Comparison of ENCODE assay signal across 8 cellular contexts in the genomic region with DNA sequence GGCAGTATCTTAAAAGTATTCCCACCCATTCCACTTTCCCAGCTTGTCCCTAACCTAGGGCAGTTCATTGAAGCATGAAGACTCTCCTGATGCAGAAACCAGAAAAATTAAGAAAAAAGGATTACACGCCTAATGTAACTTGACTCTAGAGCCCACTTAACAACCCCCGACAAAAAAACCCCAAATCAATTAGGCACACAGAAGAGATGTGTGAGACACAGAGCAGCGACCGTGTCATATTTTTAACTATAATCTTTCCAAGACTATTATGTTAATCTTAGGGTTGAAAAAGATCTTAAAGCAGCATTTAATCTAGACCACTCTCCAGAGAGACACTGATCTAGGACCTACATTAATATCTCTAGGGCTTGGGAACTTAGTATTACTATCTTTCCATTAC. TPM values are rescaled to one million over a fixed set of nuclear protein-coding genes. Genes with fewer than 3 reads are reported as not detected.
A peak's percentile ranks its signal among the peaks of the same experiment; 100 is the strongest.
DNase-seq lines count a peak whose midpoint lies in the region; ATAC-seq, FAIRE-seq and TF ChIP-seq lines count a peak whose summit lies in the region.

No MANE protein-coding gene starts in this region.

- no peak for TF ChIP-seq POLR2A in thyroid gland (IDR thresholded peaks at IDR 0.05)

- peaks cover 54% of the 10 kb centered on the region for H3K36me3 Mint-ChIP-seq in activated T-cell treated with anti-CD3 and anti-CD28 coated beads, Interleukin-2, amount 50 U/mL, for 24 hours (ENCODE audit: low read depth)
- H3K36me3 Mint-ChIP-seq in activated T-helper 17 cell treated with anti-CD3 and anti-CD28 coated beads, Interleukin-2, amount 50 U/mL, for 72 hours (ENCODE audit: low read depth) = peaks cover 54% of the 10 kb centered on the region

- TF ChIP-seq CTCF in kidney epithelial cell (IDR thresholded peaks at IDR 0.05; ENCODE audit: insufficient read depth, low read length, poor library complexity, severe bottlenecking) (no peak), thyroid gland (IDR thresholded peaks at IDR 0.05) (no peak), D721Med (IDR thresholded peaks at IDR 0.05; ENCODE audit: insufficient read depth, missing control alignments) (no peak)

- peak overlapping the region; percentile 97 for H3K27ac Mint-ChIP-seq in activated T-cell treated with anti-CD3 and anti-CD28 coated beads, Interleukin-2, amount 50 U/mL, for 24 hours
- peak overlapping the region; percentile 100 for H3K27ac Mint-ChIP-seq in activated T-helper 17 cell treated with anti-CD3 and anti-CD28 coated beads, Interleukin-2, amount 50 U/mL, for 72 hours

- intact Hi-C loops in thyroid gland (cut with DNase I) = no loop called here

- no peak for DNase-seq in activated T-cell treated with anti-CD3 and anti-CD28 coated beads, Interleukin-2, amount 50 U/mL, for 24 hours
- no peak for DNase-seq in activated T-cell treated with anti-CD3 and anti-CD28 coated beads, Interleukin-2, amount 50 U/mL, for 1 hour
- no peak for DNase-seq in kidney epithelial cell (ENCODE audit: low read depth)
- DNase-seq in thyroid gland = no peak
- no peak for DNase-seq in D721Med (ENCODE audit: insufficient read length, low spot score)
- DNase-seq in caudate nucleus (lab: John Stamatoyannopoulos, UW) = no peak

- H3K27me3 ChIP-seq in kidney epithelial cell (ENCODE audit: control insufficient read depth, insufficient read depth, low read length) = no peaks in the 10 kb centered on the region
- H3K27me3 ChIP-seq in thyroid gland = no peaks in the 10 kb centered on the region

- peak overlapping the region in 2 of 3 donors; percentile 97 for H3K27ac ChIP-seq in thyroid gland
- H3K27ac ChIP-seq in caudate nucleus (ENCODE audit: low read depth, low read length) = no peak overlapping the region

- H3K9me3 ChIP-seq in thyroid gland = no peaks in the 10 kb centered on the region

- no peaks in the 10 kb centered on the region for H3K36me3 ChIP-seq in kidney epithelial cell (ENCODE audit: control insufficient read depth, insufficient read depth, low read length)
- no peaks in the 10 kb centered on the region for H3K36me3 ChIP-seq in thyroid gland

- no peaks in the 10 kb centered on the region for H3K27me3 Mint-ChIP-seq in activated T-cell treated with anti-CD3 and anti-CD28 coated beads, Interleukin-2, amount 50 U/mL, for 24 hours
- H3K27me3 Mint-ChIP-seq in activated T-helper 17 cell treated with anti-CD3 and anti-CD28 coated beads, Interleukin-2, amount 50 U/mL, for 72 hours = no peaks in the 10 kb centered on the region

- peaks cover 46% of the 10 kb centered on the region for H3K4me1 Mint-ChIP-seq in activated T-cell treated with anti-CD3 and anti-CD28 coated beads, Interleukin-2, amount 50 U/mL, for 24 hours (ENCODE audit: low read depth)
- peaks cover 24% of the 10 kb centered on the region for H3K4me1 Mint-ChIP-seq in activated T-helper 17 cell treated with anti-CD3 and anti-CD28 coated beads, Interleukin-2, amount 50 U/mL, for 72 hours

- H3K4me1 ChIP-seq in thyroid gland = peaks cover 18 to 33% of the 10 kb centered on the region in 2 donors

- H3K9me3 Mint-ChIP-seq in activated T-cell treated with anti-CD3 and anti-CD28 coated beads, Interleukin-2, amount 50 U/mL, for 24 hours = peaks cover 2% of the 10 kb centered on the region
- no peaks in the 10 kb centered on the region for H3K9me3 Mint-ChIP-seq in activated T-helper 17 cell treated with anti-CD3 and anti-CD28 coated beads, Interleukin-2, amount 50 U/mL, for 72 hours

- H3K4me3 ChIP-seq in kidney epithelial cell (ENCODE audit: low read depth, low read length) (peak overlapping the region; percentile 79), thyroid gland (replicated peaks in 1 of 3) (peak overlapping the region; percentile 54 to 84 (median 60))

- 1% methylated on average over 4 of the region's 4 CpGs for WGBS in thyroid gland, 2 donors

- peak overlapping the region; percentile 86 for H3K4me3 Mint-ChIP-seq in activated T-cell treated with anti-CD3 and anti-CD28 coated beads, Interleukin-2, amount 50 U/mL, for 24 hours
- H3K4me3 Mint-ChIP-seq in activated T-helper 17 cell treated with anti-CD3 and anti-CD28 coated beads, Interleukin-2, amount 50 U/mL, for 72 hours = peak overlapping the region; percentile 96

- ATAC-seq in activated T-helper 17 cell treated with anti-CD3 and anti-CD28 coated beads, Interleukin-2, amount 50 U/mL, for 72 hours (replicated peaks) = no peak
- ATAC-seq in GM19395 (IDR thresholded peaks at IDR 0.05; ENCODE audit: unreplicated experiment) = no peak

- no peak for FAIRE-seq in D721Med (lab: Jason Lieb, UNC)

RNA-seq across cellular contexts. Expression of a gene that starts 1.3 kb away (rescaled TPM):
- total RNA-seq in activated T-helper 17 cell treated with anti-CD3 and anti-CD28 coated beads, Interleukin-2, amount 50 U/mL, for 72 hours = 10 to 100 TPM; 81.2 to 96.9 TPM
- total RNA-seq in kidney epithelial cell = 37.7 and 46.1 TPM in 2 replicates
- 10 to 100 TPM; 72.1 to 96.0 (median 83.2) TPM for total RNA-seq in thyroid gland
